Comparison of ENCODE assay signal across 1 cellular context in genomic region chr6:131844243-131844841, GRCh38.
TF ChIP-seq lines count a peak whose summit lies in the region.

No MANE protein-coding gene starts in this region.

TF ChIP-seq in HepG2, 621 proteins besides CTCF, POLR2A, EP300 and RAD21 (continued from another document and continues in another):
- TF ChIP-seq CBX2 (IDR thresholded peaks at IDR 0.05; ENCODE audit: low read depth, low read length) (no peak), CBX2 (CRISPR knock-in tag; IDR thresholded peaks at IDR 0.05; ENCODE audit: low read depth) (no peak), TBX3 (IDR thresholded peaks at IDR 0.05; ENCODE audit: borderline replicate concordance) (peak; percentile 77; the same call in 1 of the 2 replicates), BRD4 (CRISPR knock-in tag; IDR thresholded peaks at IDR 0.05) (peak; percentile 68; the same call in 1 of the 2 replicates), KDM1A (CRISPR knock-in tag; IDR thresholded peaks at IDR 0.05) (peak; percentile 74; the same call in 1 of the 2 replicates), ZNF629 (CRISPR knock-in tag; conservative IDR thresholded peaks at IDR 0.05) (no peak), TCF7L2 (IDR thresholded peaks at IDR 0.05; ENCODE audit: low read depth, low read length) (no peak), SRY (CRISPR knock-in tag; IDR thresholded peaks at IDR 0.05) (no peak), ZNF484 (CRISPR knock-in tag; IDR thresholded peaks at IDR 0.05; ENCODE audit: borderline replicate concordance, low read depth) (no peak), POLR2G (IDR thresholded peaks at IDR 0.05; ENCODE audit: low read depth, low read length) (peak; percentile 80), MYC (CRISPR knock-in tag; IDR thresholded peaks at IDR 0.05; ENCODE audit: borderline replicate concordance) (no peak), ZNF160 (CRISPR knock-in tag; IDR thresholded peaks at IDR 0.05) (no peak; the same call in 1 of the 2 replicates), NFE2 (CRISPR knock-in tag; IDR thresholded peaks at IDR 0.05) (no peak), ZNF543 (CRISPR knock-in tag; IDR thresholded peaks at IDR 0.05) (no peak), ELF1 (CRISPR knock-in tag; IDR thresholded peaks at IDR 0.05) (no peak), TBX2 (CRISPR knock-in tag; IDR thresholded peaks at IDR 0.05; ENCODE audit: borderline replicate concordance) (peak; percentile 80), HNF4A (CRISPR knock-in tag; IDR thresholded peaks at IDR 0.05) (peak; percentile 97), U2AF1 (optimal IDR thresholded peaks at IDR 0.05; ENCODE audit: low read depth, low read length) (no peak), NKX3-1 (CRISPR knock-in tag; IDR thresholded peaks at IDR 0.05) (0 out of 2 replicates have a peak, but pooled peaks have one; percentile 44), ZNF274 (CRISPR knock-in tag; IDR thresholded peaks at IDR 0.05) (peak; percentile 37; the same call in 1 of the 2 replicates), U2AF2 (IDR thresholded peaks at IDR 0.05; ENCODE audit: low read depth, low read length) (no peak), PRMT3 (CRISPR knock-in tag; IDR thresholded peaks at IDR 0.05; ENCODE audit: borderline replicate concordance, low read depth) (no peak), SKIL (CRISPR knock-in tag; IDR thresholded peaks at IDR 0.05; ENCODE audit: borderline replicate concordance) (no peak), ZNF503 (CRISPR knock-in tag; IDR thresholded peaks at IDR 0.05) (peak; percentile 72; the same call in 1 of the 2 replicates), HOXD1 (CRISPR knock-in tag; IDR thresholded peaks at IDR 0.05) (peak; percentile 76), ZHX1 (CRISPR knock-in tag; IDR thresholded peaks at IDR 0.05; ENCODE audit: low read depth) (0 out of 2 replicates have a peak, but pooled peaks have one; percentile 38)
- TF ChIP-seq, protein P1, sequence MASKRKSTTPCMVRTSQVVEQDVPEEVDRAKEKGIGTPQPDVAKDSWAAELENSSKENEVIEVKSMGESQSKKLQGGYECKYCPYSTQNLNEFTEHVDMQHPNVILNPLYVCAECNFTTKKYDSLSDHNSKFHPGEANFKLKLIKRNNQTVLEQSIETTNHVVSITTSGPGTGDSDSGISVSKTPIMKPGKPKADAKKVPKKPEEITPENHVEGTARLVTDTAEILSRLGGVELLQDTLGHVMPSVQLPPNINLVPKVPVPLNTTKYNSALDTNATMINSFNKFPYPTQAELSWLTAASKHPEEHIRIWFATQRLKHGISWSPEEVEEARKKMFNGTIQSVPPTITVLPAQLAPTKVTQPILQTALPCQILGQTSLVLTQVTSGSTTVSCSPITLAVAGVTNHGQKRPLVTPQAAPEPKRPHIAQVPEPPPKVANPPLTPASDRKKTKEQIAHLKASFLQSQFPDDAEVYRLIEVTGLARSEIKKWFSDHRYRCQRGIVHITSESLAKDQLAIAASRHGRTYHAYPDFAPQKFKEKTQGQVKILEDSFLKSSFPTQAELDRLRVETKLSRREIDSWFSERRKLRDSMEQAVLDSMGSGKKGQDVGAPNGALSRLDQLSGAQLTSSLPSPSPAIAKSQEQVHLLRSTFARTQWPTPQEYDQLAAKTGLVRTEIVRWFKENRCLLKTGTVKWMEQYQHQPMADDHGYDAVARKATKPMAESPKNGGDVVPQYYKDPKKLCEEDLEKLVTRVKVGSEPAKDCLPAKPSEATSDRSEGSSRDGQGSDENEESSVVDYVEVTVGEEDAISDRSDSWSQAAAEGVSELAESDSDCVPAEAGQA (IDR thresholded peaks at IDR 0.05; ENCODE audit: low read depth): peak; percentile 50
- TF ChIP-seq, protein P1 (CRISPR knock-in tag; IDR thresholded peaks at IDR 0.05; ENCODE audit: borderline replicate concordance): 0 out of 2 replicates have a peak, but pooled peaks have one; percentile 65
- TF ChIP-seq, protein P2, sequence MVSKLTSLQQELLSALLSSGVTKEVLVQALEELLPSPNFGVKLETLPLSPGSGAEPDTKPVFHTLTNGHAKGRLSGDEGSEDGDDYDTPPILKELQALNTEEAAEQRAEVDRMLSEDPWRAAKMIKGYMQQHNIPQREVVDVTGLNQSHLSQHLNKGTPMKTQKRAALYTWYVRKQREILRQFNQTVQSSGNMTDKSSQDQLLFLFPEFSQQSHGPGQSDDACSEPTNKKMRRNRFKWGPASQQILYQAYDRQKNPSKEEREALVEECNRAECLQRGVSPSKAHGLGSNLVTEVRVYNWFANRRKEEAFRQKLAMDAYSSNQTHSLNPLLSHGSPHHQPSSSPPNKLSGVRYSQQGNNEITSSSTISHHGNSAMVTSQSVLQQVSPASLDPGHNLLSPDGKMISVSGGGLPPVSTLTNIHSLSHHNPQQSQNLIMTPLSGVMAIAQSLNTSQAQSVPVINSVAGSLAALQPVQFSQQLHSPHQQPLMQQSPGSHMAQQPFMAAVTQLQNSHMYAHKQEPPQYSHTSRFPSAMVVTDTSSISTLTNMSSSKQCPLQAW (CRISPR knock-in tag; IDR thresholded peaks at IDR 0.05): peak; percentile 50; the same call in 1 of the 2 replicates
- TF ChIP-seq, protein P3, sequence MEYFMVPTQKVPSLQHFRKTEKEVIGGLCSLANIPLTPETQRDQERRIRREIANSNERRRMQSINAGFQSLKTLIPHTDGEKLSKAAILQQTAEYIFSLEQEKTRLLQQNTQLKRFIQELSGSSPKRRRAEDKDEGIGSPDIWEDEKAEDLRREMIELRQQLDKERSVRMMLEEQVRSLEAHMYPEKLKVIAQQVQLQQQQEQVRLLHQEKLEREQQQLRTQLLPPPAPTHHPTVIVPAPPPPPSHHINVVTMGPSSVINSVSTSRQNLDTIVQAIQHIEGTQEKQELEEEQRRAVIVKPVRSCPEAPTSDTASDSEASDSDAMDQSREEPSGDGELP (IDR thresholded peaks at IDR 0.05; ENCODE audit: borderline replicate concordance, low read depth): no peak
- TF ChIP-seq, protein P4, sequence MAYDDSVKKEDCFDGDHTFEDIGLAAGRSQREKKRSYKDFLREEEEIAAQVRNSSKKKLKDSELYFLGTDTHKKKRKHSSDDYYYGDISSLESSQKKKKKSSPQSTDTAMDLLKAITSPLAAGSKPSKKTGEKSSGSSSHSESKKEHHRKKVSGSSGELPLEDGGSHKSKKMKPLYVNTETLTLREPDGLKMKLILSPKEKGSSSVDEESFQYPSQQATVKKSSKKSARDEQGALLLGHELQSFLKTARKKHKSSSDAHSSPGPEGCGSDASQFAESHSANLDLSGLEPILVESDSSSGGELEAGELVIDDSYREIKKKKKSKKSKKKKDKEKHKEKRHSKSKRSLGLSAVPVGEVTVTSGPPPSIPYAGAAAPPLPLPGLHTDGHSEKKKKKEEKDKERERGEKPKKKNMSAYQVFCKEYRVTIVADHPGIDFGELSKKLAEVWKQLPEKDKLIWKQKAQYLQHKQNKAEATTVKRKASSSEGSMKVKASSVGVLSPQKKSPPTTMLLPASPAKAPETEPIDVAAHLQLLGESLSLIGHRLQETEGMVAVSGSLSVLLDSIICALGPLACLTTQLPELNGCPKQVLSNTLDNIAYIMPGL (CRISPR knock-in tag; IDR thresholded peaks at IDR 0.05; ENCODE audit: borderline replicate concordance in 1 of 2, low read depth in 1 of 2): peak in 1 of 2 experiments; percentile 72; a peak in 1 of 4 replicates
- TF ChIP-seq, protein P5, sequence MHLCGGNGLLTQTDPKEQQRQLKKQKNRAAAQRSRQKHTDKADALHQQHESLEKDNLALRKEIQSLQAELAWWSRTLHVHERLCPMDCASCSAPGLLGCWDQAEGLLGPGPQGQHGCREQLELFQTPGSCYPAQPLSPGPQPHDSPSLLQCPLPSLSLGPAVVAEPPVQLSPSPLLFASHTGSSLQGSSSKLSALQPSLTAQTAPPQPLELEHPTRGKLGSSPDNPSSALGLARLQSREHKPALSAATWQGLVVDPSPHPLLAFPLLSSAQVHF (CRISPR knock-in tag; IDR thresholded peaks at IDR 0.05): no peak
- TF ChIP-seq, protein P6, sequence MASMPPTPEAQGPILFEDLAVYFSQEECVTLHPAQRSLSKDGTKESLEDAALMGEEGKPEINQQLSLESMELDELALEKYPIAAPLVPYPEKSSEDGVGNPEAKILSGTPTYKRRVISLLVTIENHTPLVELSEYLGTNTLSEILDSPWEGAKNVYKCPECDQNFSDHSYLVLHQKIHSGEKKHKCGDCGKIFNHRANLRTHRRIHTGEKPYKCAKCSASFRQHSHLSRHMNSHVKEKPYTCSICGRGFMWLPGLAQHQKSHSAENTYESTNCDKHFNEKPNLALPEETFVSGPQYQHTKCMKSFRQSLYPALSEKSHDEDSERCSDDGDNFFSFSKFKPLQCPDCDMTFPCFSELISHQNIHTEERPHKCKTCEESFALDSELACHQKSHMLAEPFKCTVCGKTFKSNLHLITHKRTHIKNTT (CRISPR knock-in tag; IDR thresholded peaks at IDR 0.05): no peak
- TF ChIP-seq, protein P7, sequence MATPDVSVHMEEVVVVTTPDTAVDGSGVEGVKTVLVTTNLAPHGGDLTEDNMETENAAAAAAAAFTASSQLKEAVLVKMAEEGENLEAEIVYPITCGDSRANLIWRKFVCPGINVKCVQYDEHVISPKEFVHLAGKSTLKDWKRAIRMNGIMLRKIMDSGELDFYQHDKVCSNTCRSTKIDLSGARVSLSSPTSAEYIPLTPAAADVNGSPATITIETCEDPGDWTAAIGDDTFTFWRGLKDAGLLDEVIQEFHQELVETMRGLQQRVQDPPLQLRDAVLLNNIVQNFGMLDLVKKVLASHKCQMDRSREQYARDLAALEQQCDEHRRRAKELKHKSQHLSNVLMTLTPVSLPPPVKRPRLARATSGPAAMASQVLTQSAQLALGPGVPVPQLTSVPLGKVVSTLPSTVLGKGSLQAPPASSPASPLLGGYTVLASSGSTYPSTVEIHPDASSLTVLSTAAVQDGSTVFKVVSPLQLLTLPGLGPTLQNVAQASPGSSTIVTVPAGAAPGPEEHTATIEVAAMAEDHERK (CRISPR knock-in tag; IDR thresholded peaks at IDR 0.05; ENCODE audit: low read depth): no peak
